In genomic region chr22:46072030-46072881, GRCh38 we compare ENCODE assay signal across 8 cellular contexts.
DNase-seq lines count a peak whose midpoint lies in the region; ATAC-seq and TF ChIP-seq lines count a peak whose summit lies in the region.

No MANE protein-coding gene starts in this region.

- H3K79me2 ChIP-seq in DOHH2 (ENCODE audit: control insufficient read depth, low read length), result peaks cover 26% of the 10 kb centered on the region

- H3F3A ChIP-seq in DOHH2 (ENCODE audit: control insufficient read depth, insufficient read depth), result peaks cover 18% of the 10 kb centered on the region

- H3K9me2 ChIP-seq in DOHH2 (replicated peaks; ENCODE audit: control insufficient read depth, low read length), result no peaks in the 10 kb centered on the region

- H3K4me1 ChIP-seq in DOHH2 (ENCODE audit: control insufficient read depth, low read length) (peaks cover 25% of the 10 kb centered on the region), endocrine pancreas (ENCODE audit: control insufficient read depth, insufficient read depth, low read length) (no peaks in the 10 kb centered on the region), mononuclear cell (ENCODE audit: insufficient read depth, low read length) (peaks cover 55% of the 10 kb centered on the region)

- H4K20me1 ChIP-seq in DOHH2 (ENCODE audit: control insufficient read depth, insufficient read depth, low read depth, low read length), result no peaks in the 10 kb centered on the region

- ATAC-seq in HG03097 (IDR thresholded peaks at IDR 0.05; ENCODE audit: low FRiP score, unreplicated experiment), result peak; percentile 14
- ATAC-seq in GM21737 (IDR thresholded peaks at IDR 0.05; ENCODE audit: unreplicated experiment), result no peak

- H3K4me3 ChIP-seq in DOHH2 (ENCODE audit: low read length) (peak overlapping the region; percentile 69), endocrine pancreas (ENCODE audit: control insufficient read depth, insufficient read depth, low read length) (peak overlapping the region; percentile 90), mononuclear cell (ENCODE audit: low read length) (peak overlapping the region; percentile 58)

- no peak overlapping the region for H3K27ac ChIP-seq in DOHH2 (ENCODE audit: low read depth, low read length)
- peak overlapping the region; percentile 96 for H3K27ac ChIP-seq in temporal lobe (ENCODE audit: low read depth, low read length)

- peak; percentile 74 for DNase-seq in activated CD4-positive, alpha-beta T cell treated with anti-CD3 and anti-CD28 coated beads for 48 hours
- DNase-seq in 8988T, result no peak

- H3K9ac ChIP-seq in endocrine pancreas (ENCODE audit: control insufficient read depth, insufficient read depth, low read length), result peak overlapping the region; percentile 96

- peak overlapping the region; percentile 66 for H3K4me2 ChIP-seq in DOHH2 (ENCODE audit: low read length)

- H3K27me3 ChIP-seq in DOHH2 (ENCODE audit: control insufficient read depth, low read length), result peaks cover 36% of the 10 kb centered on the region
- H3K27me3 ChIP-seq in endocrine pancreas (ENCODE audit: control insufficient read depth, insufficient read depth, low read length), result no peaks in the 10 kb centered on the region
- H3K27me3 ChIP-seq in mononuclear cell (ENCODE audit: insufficient read depth, low read length), result no peaks in the 10 kb centered on the region

- H3K9me3 ChIP-seq in DOHH2 (ENCODE audit: control insufficient read depth, insufficient read depth, low read length), result no peaks in the 10 kb centered on the region
- H3K9me3 ChIP-seq in endocrine pancreas (ENCODE audit: control insufficient read depth, low read length), result no peaks in the 10 kb centered on the region
- no peaks in the 10 kb centered on the region for H3K9me3 ChIP-seq in mononuclear cell (ENCODE audit: low read depth, low read length)

- no peaks in the 10 kb centered on the region for H3K36me3 ChIP-seq in DOHH2 (ENCODE audit: control insufficient read depth, low read length)
- H3K36me3 ChIP-seq in endocrine pancreas (ENCODE audit: control insufficient read depth, insufficient read depth, low read length), result no peaks in the 10 kb centered on the region

- TF ChIP-seq CTCF in DOHH2 (IDR thresholded peaks at IDR 0.05; ENCODE audit: low read depth, low read length, poor library complexity, severe bottlenecking), result no peak
